ENCODE assay signal across 18 cellular contexts in the genomic region with DNA sequence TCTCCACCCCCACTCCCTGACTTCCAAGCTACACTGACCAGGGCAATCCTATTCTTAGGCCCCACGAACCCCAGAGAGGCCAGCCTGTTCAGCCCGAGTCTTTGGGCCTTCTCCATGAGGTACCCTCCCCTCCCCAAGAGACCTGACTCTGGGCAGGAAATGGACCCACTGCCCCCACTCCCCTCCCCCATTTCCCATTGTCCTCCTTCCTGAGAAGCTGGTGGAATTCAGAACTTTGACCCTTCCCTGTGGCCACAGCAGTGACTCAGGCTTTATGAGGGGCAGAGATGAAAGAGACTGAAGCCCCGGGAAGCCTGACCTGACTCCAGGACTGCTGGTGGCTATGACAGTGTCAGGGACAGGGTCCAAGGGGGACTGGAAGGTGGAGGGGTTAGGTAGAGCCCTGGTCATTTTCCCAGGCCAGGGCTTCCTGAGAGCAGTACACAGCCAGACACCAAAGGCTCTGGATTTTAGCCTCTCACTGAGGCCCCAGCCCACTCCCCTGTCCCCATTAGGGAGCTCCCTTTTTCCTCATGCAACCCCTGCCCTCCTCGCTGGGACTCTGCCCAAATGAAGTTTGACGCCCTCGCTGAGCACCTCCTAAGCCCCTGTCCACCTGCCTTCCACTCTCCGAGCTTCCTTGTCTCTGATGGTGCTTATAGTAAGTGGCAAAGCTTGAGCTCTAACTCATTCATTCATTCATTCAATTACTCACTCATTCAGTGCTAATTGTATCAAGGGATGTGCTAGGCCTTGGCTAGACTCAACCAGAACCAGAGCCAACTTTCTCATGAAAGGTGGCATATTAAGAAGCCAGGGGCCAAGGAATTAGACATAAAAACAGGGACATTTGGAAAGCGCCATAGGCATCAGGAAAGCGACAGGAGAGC. TPM values are rescaled to one million over a fixed set of nuclear protein-coding genes. Genes with fewer than 3 reads are reported as not detected.
DNase-seq lines count a peak whose midpoint lies in the region; ATAC-seq and TF ChIP-seq lines count a peak whose summit lies in the region.
"Had no signal": no experiment of that assay in that cellular context is flagged by ENCODE, and none has a peak within 500 bp of the region (broad histone marks: within the 10 kb centered on the region; RNA-seq: fewer than 3 reads in every experiment).

No MANE protein-coding gene starts in this region.

- no peak for TF ChIP-seq EP300 in sigmoid colon (IDR thresholded peaks at IDR 0.05)

- H3K4me3 Mint-ChIP-seq in CD4-positive, alpha-beta memory T cell, result no peak overlapping the region
- H3K4me3 Mint-ChIP-seq: activated naive CD4-positive, alpha-beta T cell treated with anti-CD3 and anti-CD28 coated beads for 36 hours; IgD-negative memory B cell; T-helper 1 cell treated with Interleukin-12 subunit alpha and Interleukin-12 subunit beta and Interleukin-4 antibody, amounts not matched to agents 30 μg/mL and 1 μg/mL, for 36 hours had no signal

- H3K4me1 Mint-ChIP-seq in CD4-positive, alpha-beta memory T cell, result peaks cover 4 to 5% (median 5%) of the 10 kb centered on the region in 4 donors

- TF ChIP-seq POLR2A in sigmoid colon (IDR thresholded peaks at IDR 0.05), result no peak

- peak overlapping the region; percentile 42 for H3K9ac ChIP-seq in NT2/D1 (ENCODE audit: insufficient read length, low read depth)

- POLR2A ChIA-PET in CD4-positive, alpha-beta memory T cell (lab: Charles Lee; ENCODE audit: partially characterized antibody), result interaction anchor here (0.6 to 1.5 kb wide), 3 partner anchors 8 to 35 kb away, joined by 3 to 4 read pairs (median 3); no protein-coding TSS in a partner anchor

- peak; percentile 67 for ATAC-seq in mucosa of descending colon

- H3K36me3 Mint-ChIP-seq in CD4-positive, alpha-beta memory T cell, result no peaks in the 10 kb centered on the region
- H3K36me3 Mint-ChIP-seq: IgD-negative memory B cell had no signal

- H3K27me3 ChIP-seq in NT2/D1 (ENCODE audit: insufficient read depth, insufficient read length) (no peaks in the 10 kb centered on the region), sigmoid colon (peaks cover 0 to 20% (median 9%) of the 10 kb centered on the region in 3 donors)
- no peaks in the 10 kb centered on the region for H3K27me3 ChIP-seq in CD4-positive, alpha-beta memory T cell (ENCODE audit: insufficient read depth, low read length)

- H3K27ac ChIP-seq in epithelial cell of prostate (peak overlapping the region; percentile 90), sigmoid colon (no peak overlapping the region)
- H3K27ac ChIP-seq in CD4-positive, alpha-beta memory T cell (ENCODE audit: low read depth, low read length), result no peak overlapping the region

- intact Hi-C loops in mucosa of descending colon (cut with DNase I, micrococcal nuclease), result no loop called here
- intact Hi-C loops in CD4-positive, alpha-beta memory T cell (cut with micrococcal nuclease), result no loop called here
- intact Hi-C loops in sigmoid colon (cut with DNase I), result no loop called here

- H3K4me3 ChIP-seq in NT2/D1 (ENCODE audit: insufficient read length, low read depth) (no peak overlapping the region), mucosa of descending colon (no peak overlapping the region), sigmoid colon (no peak overlapping the region)
- no peak overlapping the region for H3K4me3 ChIP-seq in CD4-positive, alpha-beta memory T cell (ENCODE audit: low read length in 2 of 2)

- H3K9me3 Mint-ChIP-seq in CD4-positive, alpha-beta memory T cell, result no peaks in the 10 kb centered on the region
- H3K9me3 Mint-ChIP-seq: activated naive CD4-positive, alpha-beta T cell treated with anti-CD3 and anti-CD28 coated beads for 36 hours; IgD-negative memory B cell; T-helper 1 cell treated with Interleukin-12 subunit alpha and Interleukin-12 subunit beta and Interleukin-4 antibody, amounts not matched to agents 30 μg/mL and 1 μg/mL, for 36 hours had no signal

- CTCF ChIA-PET in CD4-positive, alpha-beta memory T cell (lab: Charles Lee; ENCODE audit: partially characterized antibody), result interaction anchor here (1.2 kb wide), 1 partner anchor 13 kb away, joined by 5 read pairs; no protein-coding TSS in a partner anchor

- DNase-seq in EH (ENCODE audit: low read depth), result peak; percentile 70
- DNase-seq in NT2/D1 (ENCODE audit: low read depth, low spot score), result no peak
- DNase-seq in epithelial cell of prostate (ENCODE audit: low read depth, low spot score), result no peak
- DNase-seq in mucosa of descending colon, result peak in 1 of 3 donors; percentile 45
- DNase-seq in CD4-positive, alpha-beta memory T cell, result no peak
- DNase-seq in SK-N-DZ (ENCODE audit: low spot score), result no peak
- DNase-seq in NCI-H128 (lab: John Stamatoyannopoulos, UW; ENCODE audit: unreplicated experiment), result no peak
- DNase-seq in sigmoid colon, result no peak
- DNase-seq: activated naive CD4-positive, alpha-beta T cell treated with anti-CD3 and anti-CD28 coated beads for 36 hours; AML-193; cerebellar nuclear complex; NCI-H2029 had no signal

- H3K36me3 ChIP-seq in NT2/D1 (ENCODE audit: insufficient read depth, insufficient read length, low read length) (no peaks in the 10 kb centered on the region), mucosa of descending colon (ENCODE audit: low read depth) (no peaks in the 10 kb centered on the region), sigmoid colon (no peaks in the 10 kb centered on the region)
- no peaks in the 10 kb centered on the region for H3K36me3 ChIP-seq in CD4-positive, alpha-beta memory T cell (ENCODE audit: insufficient read depth, low read length)

- no peak for TF ChIP-seq CTCF in mucosa of descending colon (IDR thresholded peaks at IDR 0.05)
- no peak for TF ChIP-seq CTCF in sigmoid colon (IDR thresholded peaks at IDR 0.05)

- peak overlapping the region in 1 of 7 donors; percentile 83 for H3K27ac Mint-ChIP-seq in CD4-positive, alpha-beta memory T cell
- H3K27ac Mint-ChIP-seq: activated naive CD4-positive, alpha-beta T cell treated with anti-CD3 and anti-CD28 coated beads for 36 hours; T-helper 1 cell treated with Interleukin-12 subunit alpha and Interleukin-12 subunit beta and Interleukin-4 antibody, amounts not matched to agents 30 μg/mL and 1 μg/mL, for 36 hours had no signal

- 74 to 83% methylated on average over 9 of the region's 9 CpGs for WGBS in sigmoid colon, 2 donors

- no peaks in the 10 kb centered on the region for H3K27me3 Mint-ChIP-seq in CD4-positive, alpha-beta memory T cell
- H3K27me3 Mint-ChIP-seq: IgD-negative memory B cell had no signal

- no peaks in the 10 kb centered on the region for H3K9me3 ChIP-seq in NT2/D1 (ENCODE audit: insufficient read depth, low read length)
- H3K9me3 ChIP-seq in mucosa of descending colon, result no peaks in the 10 kb centered on the region
- no peaks in the 10 kb centered on the region for H3K9me3 ChIP-seq in CD4-positive, alpha-beta memory T cell (ENCODE audit: control insufficient read depth in 1 of 2, low read length in 2 of 2)
- no peaks in the 10 kb centered on the region for H3K9me3 ChIP-seq in sigmoid colon

- H3K4me1 ChIP-seq in NT2/D1 (ENCODE audit: insufficient read depth, insufficient read length) (peaks cover 38% of the 10 kb centered on the region), mucosa of descending colon (ENCODE audit: low read depth) (peaks cover 13% of the 10 kb centered on the region), sigmoid colon (no peaks in the 10 kb centered on the region)
- H3K4me1 ChIP-seq in CD4-positive, alpha-beta memory T cell (ENCODE audit: insufficient read depth, low read length), result no peaks in the 10 kb centered on the region

RNA-seq across cellular contexts. Expression of a gene that starts 3.0 kb away (rescaled TPM):
- total RNA-seq in mucosa of descending colon (10 to 100 TPM; 19.4 to 27.7 (median 19.6) TPM), sigmoid colon (1 to 10 TPM in 1 of 4 donors, under 1 TPM in 1, not detected in 2; 0.55 to 1.8 TPM)
- 1 to 10 TPM; 5.7 to 6.7 TPM for total RNA-seq in CD4-positive, alpha-beta memory T cell
- 1 to 10 TPM in 1 of 2 donors, under 1 TPM in 1; 0.27 to 3.8 TPM for polyA plus RNA-seq in CD4-positive, alpha-beta memory T cell
- not detected in 2 replicates for polyA plus RNA-seq in SK-N-DZ (2014; cell fraction: cytosol; rRNA removed)
- polyA plus RNA-seq in SK-N-DZ (2014; cell fraction: nucleus; rRNA removed), result not detected in 2 replicates
- polyA plus RNA-seq in sigmoid colon, result 10 to 100 TPM; 13.8 to 21.0 (median 19.9) TPM
- total RNA-seq: skeletal muscle tissue had no signal

RNA-seq across cellular contexts. Expression of a gene that starts 21.6 kb away (rescaled TPM):
- total RNA-seq in mucosa of descending colon (1 to 10 TPM in 1 of 3 donors, under 1 TPM in 1, not detected in 1; 0.19 to 1.0 TPM), sigmoid colon (not detected)
- total RNA-seq in CD4-positive, alpha-beta memory T cell, result not detected
- polyA plus RNA-seq in CD4-positive, alpha-beta memory T cell, result under 1 TPM; 0.49 to 0.63 TPM
- not detected in 2 replicates for polyA plus RNA-seq in SK-N-DZ (2014; cell fraction: cytosol; rRNA removed)
- not detected in 2 replicates for polyA plus RNA-seq in SK-N-DZ (2014; cell fraction: nucleus; rRNA removed)
- polyA plus RNA-seq in sigmoid colon, result under 1 TPM in 1 of 3 donors, not detected in 2; 0.52 TPM
- total RNA-seq: activated naive CD4-positive, alpha-beta T cell treated with anti-CD3 and anti-CD28 coated beads for 36 hours; Daoy; frontal cortex; mesenteric fat pad; skeletal muscle tissue had no signal

RNA-seq across cellular contexts. Expression of a gene that starts 33.2 kb away (rescaled TPM):
- 10 to 100 TPM in 2 of 3 donors, 1 to 10 TPM in 1; 6.9 to 17.8 (median 13.1) TPM for total RNA-seq in mucosa of descending colon
- 1,000 to 10,000 TPM; 1,302 to 1,324 TPM for total RNA-seq in CD4-positive, alpha-beta memory T cell
- over 10,000 TPM in 1 of 2 donors, 1,000 to 10,000 TPM in 1; 8,660 to 12,303 TPM for polyA plus RNA-seq in CD4-positive, alpha-beta memory T cell
- not detected in 2 replicates for polyA plus RNA-seq in SK-N-DZ (2014; cell fraction: cytosol; rRNA removed)
- polyA plus RNA-seq in SK-N-DZ (2014; cell fraction: nucleus; rRNA removed), result not detected in 2 replicates
- 1 to 10 TPM in 2 of 4 donors, not detected in 2; 1.6 to 5.7 TPM for total RNA-seq in sigmoid colon
- 100 to 1,000 TPM in 1 of 3 donors, 10 to 100 TPM in 2; 19.8 to 556 (median 41.4) TPM for polyA plus RNA-seq in sigmoid colon
- total RNA-seq: Daoy, frontal cortex, skeletal muscle tissue had no signal

RNA-seq across cellular contexts. Expression of a gene that starts 44.5 kb away (rescaled TPM):
- total RNA-seq in mucosa of descending colon, result 10 to 100 TPM; 12.9 to 17.9 (median 16.4) TPM
- 100 to 1,000 TPM; 115 to 117 TPM for total RNA-seq in CD4-positive, alpha-beta memory T cell
- 10 to 100 TPM; 13.3 to 17.4 TPM for polyA plus RNA-seq in CD4-positive, alpha-beta memory T cell
- 4.8 and 5.1 TPM in 2 replicates for polyA plus RNA-seq in SK-N-DZ (2014; cell fraction: cytosol; rRNA removed)
- 52.0 and 62.5 TPM in 2 replicates for polyA plus RNA-seq in SK-N-DZ (2014; cell fraction: nucleus; rRNA removed)
- total RNA-seq in sigmoid colon, result 10 to 100 TPM in 3 of 4 donors, 1 to 10 TPM in 1; 9.8 to 17.7 (median 13.1) TPM
- polyA plus RNA-seq in sigmoid colon, result 10 to 100 TPM in 1 of 3 donors, 1 to 10 TPM in 2; 3.0 to 22.7 (median 4.2) TPM

RNA-seq across cellular contexts. Expression of a gene that starts 59.7 kb away (rescaled TPM):
- total RNA-seq in mucosa of descending colon, result not detected
- total RNA-seq in CD4-positive, alpha-beta memory T cell, result not detected
- polyA plus RNA-seq in CD4-positive, alpha-beta memory T cell, result not detected
- polyA plus RNA-seq in SK-N-DZ (2014; cell fraction: cytosol; rRNA removed), result not detected in 2 replicates
- 0.03 TPM in 1 of 2 replicates, not detected in the other for polyA plus RNA-seq in SK-N-DZ (2014; cell fraction: nucleus; rRNA removed)
- not detected for total RNA-seq in sigmoid colon
- polyA plus RNA-seq in sigmoid colon, result not detected
- total RNA-seq: activated naive CD4-positive, alpha-beta T cell treated with anti-CD3 and anti-CD28 coated beads for 36 hours; Daoy; frontal cortex; mesenteric fat pad; skeletal muscle tissue had no signal
- polyA plus RNA-seq: IgD-negative memory B cell had no signal

Comparison
In these comparisons a context has a peak if more than half of its experiments do, and no peak if none do; other contexts are left out.
1. RNA of a gene that starts 33.2 kb away (total RNA-seq): 1,302 to 1,324 TPM in CD4-positive, alpha-beta memory T cell; 6.9 to 17.8 TPM in mucosa of descending colon and 1.6 to 5.7 TPM in sigmoid colon; every median in the first group is over 10 times any median in the second.